In genomic region chr20:58150772-58151171, GRCh38 we compare ENCODE assay signal across 16 cellular contexts.
A peak's percentile ranks its signal among the peaks of the same experiment; 100 is the strongest.
DNase-seq lines count a peak whose midpoint lies in the region; ATAC-seq and TF ChIP-seq lines count a peak whose summit lies in the region.
"Had no signal": no experiment of that assay in that cellular context is flagged by ENCODE, and none has a peak within 500 bp of the region (broad histone marks: within the 10 kb centered on the region; RNA-seq: fewer than 3 reads in every experiment).

No MANE protein-coding gene starts in this region.

- peaks cover 12% of the 10 kb centered on the region for H3K4me1 Mint-ChIP-seq in endothelial cell (ENCODE audit: unreplicated experiment)

- intact Hi-C loops in ascending aorta (cut with DNase I) = no loop called here

- H3K9me3 ChIP-seq in neuronal stem cell (replicated peaks in 1 of 2; ENCODE audit: control insufficient read depth in 2 of 2, insufficient read depth in 1 of 2, low read depth in 1 of 2, low read length in 2 of 2) = no peaks in the 10 kb centered on the region
- no peaks in the 10 kb centered on the region for H3K9me3 ChIP-seq in ascending aorta
- H3K9me3 ChIP-seq in MM.1S (replicated peaks; ENCODE audit: insufficient read depth, low read length) = no peaks in the 10 kb centered on the region
- H3K9me3 ChIP-seq: thyroid gland had no signal

- H3K18ac ChIP-seq in neuronal stem cell (ENCODE audit: low read length) = peak overlapping the region; percentile 70

- H3K36me3 Mint-ChIP-seq in endothelial cell (ENCODE audit: low read depth, unreplicated experiment) = no peaks in the 10 kb centered on the region

- no peak overlapping the region for H3K14ac ChIP-seq in neuronal stem cell (ENCODE audit: low read length)

- no peak overlapping the region for H3K4ac ChIP-seq in neuronal stem cell (ENCODE audit: low read length)

- no peak overlapping the region for H3K27ac Mint-ChIP-seq in endothelial cell (ENCODE audit: unreplicated experiment)

- TF ChIP-seq CTCF in endothelial cell (IDR thresholded peaks at IDR 0.05; ENCODE audit: unreplicated experiment) (no peak), ascending aorta (IDR thresholded peaks at IDR 0.05) (no peak), MM.1S (IDR thresholded peaks at IDR 0.05; ENCODE audit: low read length) (no peak)

- peak overlapping the region; percentile 9 for H3K9ac ChIP-seq in neuronal stem cell (ENCODE audit: low read depth, low read length, poor library complexity)
- no peak overlapping the region for H3K9ac ChIP-seq in MM.1S (ENCODE audit: low read length)

- no peak overlapping the region for H2BK5ac ChIP-seq in neuronal stem cell (ENCODE audit: low read length)

- H3K23ac ChIP-seq in neuronal stem cell (ENCODE audit: low read depth, low read length, poor library complexity) = no peak overlapping the region

- H3K27ac ChIP-seq in neuronal stem cell (replicated peaks; ENCODE audit: low read length) (no peak overlapping the region), ascending aorta (no peak overlapping the region), MM.1S (ENCODE audit: low read length) (no peak overlapping the region)
- H3K27ac ChIP-seq: SK-N-MC, skin epidermis, thyroid gland had no signal

- H4K8ac ChIP-seq in neuronal stem cell (ENCODE audit: low read depth, low read length) = no peak overlapping the region

- no peak overlapping the region for H2BK120ac ChIP-seq in neuronal stem cell (ENCODE audit: low read depth, low read length)

- H3K4me2 ChIP-seq in neuronal stem cell (ENCODE audit: insufficient read depth, low read length, poor library complexity, severe bottlenecking) (peak overlapping the region; percentile 35), MM.1S (ENCODE audit: low read depth, low read length) (no peak overlapping the region)

- H4K20me1 ChIP-seq in MM.1S (ENCODE audit: insufficient read depth, low read length) = no peaks in the 10 kb centered on the region

- H4K91ac ChIP-seq in neuronal stem cell (ENCODE audit: low read depth, low read length, poor library complexity) = no peak overlapping the region

- H3K27me3 ChIP-seq in neuronal stem cell (ENCODE audit: control insufficient read depth in 3 of 3, insufficient read depth in 3 of 3, low read depth in 1 of 3, low read length in 3 of 3) (peaks cover 0 to 21% (median 9%) of the 10 kb centered on the region in 3 experiments), ascending aorta (no peaks in the 10 kb centered on the region), MM.1S (replicated peaks; ENCODE audit: insufficient read depth, low read length) (peaks cover 98% of the 10 kb centered on the region)

- no peaks in the 10 kb centered on the region for H3K79me1 ChIP-seq in neuronal stem cell (ENCODE audit: low read depth, low read length)

- H3K4me1 ChIP-seq in neuronal stem cell (ENCODE audit: control insufficient read depth in 2 of 2, insufficient read depth in 1 of 2, low read depth in 1 of 2, low read length in 2 of 2) (peaks cover 0 to 10% of the 10 kb centered on the region in 2 donors), ascending aorta (peaks cover 11 to 34% of the 10 kb centered on the region in 2 donors), MM.1S (ENCODE audit: low read length) (no peaks in the 10 kb centered on the region)
- H3K4me1 ChIP-seq: thyroid gland had no signal

- WGBS in neuronal stem cell (ENCODE audit: extremely low coverage in 2 of 2, insufficient read length in 2 of 2, insufficient replicate concordance in 1 of 2), 2 donors = no CpG with 5 or more reads among the region's 31 CpGs

- no peaks in the 10 kb centered on the region for H3F3A ChIP-seq in MM.1S (ENCODE audit: insufficient read depth, low read length)

- H2AK5ac ChIP-seq in neuronal stem cell (ENCODE audit: low read depth, low read length) = no peak overlapping the region

- H2BK15ac ChIP-seq in neuronal stem cell (ENCODE audit: low read length) = no peak overlapping the region

- no peak for ATAC-seq in HG03442 (IDR thresholded peaks at IDR 0.05; ENCODE audit: unreplicated experiment)
- ATAC-seq: activated CD4-positive, CD25-positive, alpha-beta regulatory T cell treated with anti-CD3 and anti-CD28 coated beads, Interleukin-2, amount 50 U/mL, for 24 hours; esophagus mucosa had no signal

- no peak overlapping the region for H3K4me3 ChIP-seq in neuronal stem cell (ENCODE audit: low read length in 2 of 2)
- no peak overlapping the region for H3K4me3 ChIP-seq in ascending aorta
- no peak overlapping the region for H3K4me3 ChIP-seq in MM.1S (ENCODE audit: low read length)
- H3K4me3 ChIP-seq: SK-N-MC, skin epidermis, thyroid gland had no signal

- no peak overlapping the region for H2BK12ac ChIP-seq in neuronal stem cell (ENCODE audit: low read length)

- no peaks in the 10 kb centered on the region for H3K36me3 ChIP-seq in neuronal stem cell (replicated peaks in 1 of 2; ENCODE audit: control insufficient read depth in 2 of 2, insufficient read depth in 2 of 2, low read length in 2 of 2)
- H3K36me3 ChIP-seq in ascending aorta = no peaks in the 10 kb centered on the region
- H3K36me3 ChIP-seq in MM.1S (replicated peaks; ENCODE audit: insufficient read depth, low read length) = no peaks in the 10 kb centered on the region
- H3K36me3 ChIP-seq: thyroid gland had no signal

- H3K79me2 ChIP-seq in MM.1S (ENCODE audit: low read length) = no peaks in the 10 kb centered on the region

- H3K9me2 ChIP-seq in MM.1S (replicated peaks; ENCODE audit: insufficient read depth, low read length) = no peaks in the 10 kb centered on the region

- peaks cover 14% of the 10 kb centered on the region for H3K27me3 Mint-ChIP-seq in endothelial cell (ENCODE audit: unreplicated experiment)

- H2AFZ ChIP-seq in neuronal stem cell (ENCODE audit: low read length) (no peak overlapping the region), MM.1S (ENCODE audit: low read length) (no peak overlapping the region)

- peaks cover 6% of the 10 kb centered on the region for H3K9me3 Mint-ChIP-seq in endothelial cell (ENCODE audit: unreplicated experiment)

- H3K4me3 Mint-ChIP-seq in endothelial cell (ENCODE audit: unreplicated experiment) = no peak overlapping the region

- DNase-seq in NCI-H2227 (lab: John Stamatoyannopoulos, UW; ENCODE audit: unreplicated experiment) = peak; percentile 31
- no peak for DNase-seq in NCI-H2227 treated with DMSO at 0.1 percent for 48 hours (lab: John Stamatoyannopoulos, UW)
- DNase-seq in NCI-H1436 (lab: John Stamatoyannopoulos, UW) = peak; percentile 77
- DNase-seq in endothelial cell (ENCODE audit: low spot score) = peak; percentile 26
- peak; percentile 36 for DNase-seq in neuronal stem cell (ENCODE audit: low spot score)
- no peak for DNase-seq in ascending aorta (ENCODE audit: low spot score in 2 of 2)
- no peak for DNase-seq in MM.1S
- DNase-seq: activated effector memory CD4-positive, alpha-beta T cell treated with Interleukin-2 at 50 U/mL for 16 hours; DND-41; KG1; thyroid gland had no signal

Comparison
In these comparisons a context has a peak if more than half of its experiments do, and no peak if none do; other contexts are left out.
1. DNase-seq: peak in NCI-H2227 (single experiment), NCI-H1436 (single experiment), endothelial cell (single experiment) and neuronal stem cell (single experiment); none in NCI-H2227 treated with DMSO at 0.1 percent for 48 hours (single experiment), ascending aorta (0 of 2) and MM.1S (single experiment).